Comparison of ENCODE assay signal across 10 cellular contexts in genomic region chr1:24275104-24275410, GRCh38. TPM values are rescaled to one million over a fixed set of nuclear protein-coding genes. Genes with fewer than 3 reads are reported as not detected.
"Had no signal": no experiment of that assay in that cellular context is flagged by ENCODE, and none has a peak within 500 bp of the region (broad histone marks: within the 10 kb centered on the region; RNA-seq: fewer than 3 reads in every experiment).

No MANE protein-coding gene starts in this region.

- FAIRE-seq: H54 had no signal

- H3K4me3 ChIP-seq: GM23248, GM23338, HAP-1 had no signal

- H3K27ac ChIP-seq: GM23248 had no signal

- H3K9ac ChIP-seq: GM23248 had no signal

- DNase-seq: GOT3, H7, H9, HFFc6 had no signal

- H3K4me1 ChIP-seq: HAP-1 had no signal

- H3K4me2 ChIP-seq: GM23338 had no signal

- H3K36me3 ChIP-seq: HAP-1 had no signal

- H2AFZ ChIP-seq: GM23248, GM23338 had no signal

- ATAC-seq: GM23338, HCT116 had no signal

RNA-seq across cellular contexts. Expression of gene GRHL3, which starts 44.1 kb away (rescaled TPM):
- total RNA-seq: GM23248, H4, HFFc6 had no signal
- polyA plus RNA-seq: GM23248 had no signal
